ENCODE assay signal across 12 cellular contexts in genomic region chr12:11085419-11085818, GRCh38. TPM values are rescaled to one million over a fixed set of nuclear protein-coding genes. Genes with fewer than 3 reads are reported as not detected.
DNase-seq lines count a peak whose midpoint lies in the region; ATAC-seq and TF ChIP-seq lines count a peak whose summit lies in the region.
"Had no signal": no experiment of that assay in that cellular context is flagged by ENCODE, and none has a peak within 500 bp of the region (broad histone marks: within the 10 kb centered on the region; RNA-seq: fewer than 3 reads in every experiment).

No MANE protein-coding gene starts in this region.

- H3K4me1 ChIP-seq in BE2C (no peaks in the 10 kb centered on the region), esophagus muscularis mucosa (no peaks in the 10 kb centered on the region)
- H3K4me1 ChIP-seq: esophagus squamous epithelium had no signal

- ATAC-seq in GM21825 (IDR thresholded peaks at IDR 0.05; ENCODE audit: unreplicated experiment) (peak; percentile 83), HG03575 (IDR thresholded peaks at IDR 0.05; ENCODE audit: extremely low read depth, insufficient number of reproducible peaks, low FRiP score, unreplicated experiment) (peak; percentile 83)

- H3K4me3 ChIP-seq in BE2C (ENCODE audit: low read depth, low read length) (no peak overlapping the region), esophagus muscularis mucosa (no peak overlapping the region)
- H3K4me3 ChIP-seq: cardiac muscle cell, esophagus squamous epithelium had no signal

- TF ChIP-seq CTCF in BE2C (IDR thresholded peaks at IDR 0.05; ENCODE audit: low read depth, low read length), result no peak
- no peak for TF ChIP-seq CTCF in esophagus muscularis mucosa (IDR thresholded peaks at IDR 0.05)
- no peak for TF ChIP-seq CTCF in GM10266 (IDR thresholded peaks at IDR 0.05; ENCODE audit: control insufficient read depth, insufficient read depth, low read depth, missing control alignments)

- intact Hi-C loops in esophagus muscularis mucosa (cut with DNase I), result no loop called here

- H3K9me3 ChIP-seq in BE2C (no peaks in the 10 kb centered on the region), esophagus muscularis mucosa (peaks cover 0 to 10% (median 5%) of the 10 kb centered on the region in 4 donors)

- H3K27me3 ChIP-seq in BE2C (no peaks in the 10 kb centered on the region), esophagus muscularis mucosa (no peaks in the 10 kb centered on the region)
- H3K27me3 ChIP-seq: cardiac muscle cell, esophagus squamous epithelium had no signal

- peak; percentile 31 for DNase-seq in activated CD4-positive, alpha-beta T cell treated with anti-CD3 and anti-CD28 coated beads for 48 hours
- DNase-seq in activated CD4-positive, alpha-beta T cell treated with anti-CD3 and anti-CD28 coated beads for 1 hour, result no peak
- peak; percentile 31 to 93 for DNase-seq in lung microvascular endothelial cell (ENCODE audit: low read depth in 2 of 2)
- no peak for DNase-seq in BE2C
- DNase-seq in esophagus muscularis mucosa (ENCODE audit: extremely low spot score), result no peak
- no peak for DNase-seq in GM10266 (ENCODE audit: extremely low spot score)
- DNase-seq: esophagus squamous epithelium, H9, immature natural killer cell had no signal

- TF ChIP-seq EP300 in esophagus muscularis mucosa (IDR thresholded peaks at IDR 0.05), result no peak

- no peak overlapping the region for H3K27ac ChIP-seq in esophagus muscularis mucosa (replicated peaks in 1 of 4)
- H3K27ac ChIP-seq: cardiac muscle cell, esophagus squamous epithelium had no signal

- no peak for TF ChIP-seq POLR2A in esophagus muscularis mucosa (IDR thresholded peaks at IDR 0.05; ENCODE audit: low read depth)

- no peaks in the 10 kb centered on the region for H3K36me3 ChIP-seq in BE2C
- no peaks in the 10 kb centered on the region for H3K36me3 ChIP-seq in esophagus muscularis mucosa
- H3K36me3 ChIP-seq: cardiac muscle cell, esophagus squamous epithelium had no signal

- 84% methylated on average over 3 of the region's 3 CpGs for WGBS in esophagus muscularis mucosa

RNA-seq across cellular contexts. Expression of gene TAS2R43, which starts 6.7 kb away (rescaled TPM):
- total RNA-seq in lung microvascular endothelial cell (0.65 and 0.99 TPM in 2 replicates), esophagus muscularis mucosa (1 to 10 TPM in 2 of 4 donors, under 1 TPM in 2; 0.39 to 1.3 (median 0.87) TPM)
- polyA plus RNA-seq in BE2C (2012; ENCODE audit: insufficient read depth, insufficient read length, low read depth), result not detected
- polyA plus RNA-seq: immature natural killer cell had no signal

RNA-seq across cellular contexts. Expression of gene TAS2R46, which starts 23.3 kb away (rescaled TPM):
- 0.65 and 0.79 TPM in 2 replicates for total RNA-seq in lung microvascular endothelial cell
- polyA plus RNA-seq in BE2C (2012; ENCODE audit: insufficient read depth, insufficient read length, low read depth), result not detected
- 1 to 10 TPM in 1 of 4 donors, not detected in 3; 1.1 TPM for total RNA-seq in esophagus muscularis mucosa
- polyA plus RNA-seq: immature natural killer cell had no signal

RNA-seq across cellular contexts. Expression of gene TAS2R30, which starts 49.0 kb away (rescaled TPM):
- 1.1 and 2.2 TPM in 2 replicates for total RNA-seq in lung microvascular endothelial cell
- not detected for polyA plus RNA-seq in BE2C (2012; ENCODE audit: insufficient read depth, insufficient read length, low read depth)
- 1 to 10 TPM; 1.5 to 5.8 (median 2.1) TPM for total RNA-seq in esophagus muscularis mucosa
- polyA plus RNA-seq: immature natural killer cell had no signal

RNA-seq across cellular contexts. Expression of gene TAS2R31, which starts 54.2 kb away (rescaled TPM):
- total RNA-seq in lung microvascular endothelial cell (1.1 and 1.8 TPM in 2 replicates), esophagus muscularis mucosa (1 to 10 TPM; 1.1 to 3.3 (median 2.2) TPM)
- polyA plus RNA-seq in BE2C (2012; ENCODE audit: insufficient read depth, insufficient read length, low read depth), result 1.3 TPM
- polyA plus RNA-seq: immature natural killer cell had no signal

Comparison
In these comparisons a context has a peak if more than half of its experiments do, and no peak if none do; other contexts are left out.
1. DNase-seq: peak in activated CD4-positive, alpha-beta T cell treated with anti-CD3 and anti-CD28 coated beads for 48 hours (single experiment) and lung microvascular endothelial cell (2 of 2); none in activated CD4-positive, alpha-beta T cell treated with anti-CD3 and anti-CD28 coated beads for 1 hour (single experiment), BE2C (single experiment), esophagus muscularis mucosa (single experiment) and GM10266 (single experiment).